ENCODE assay signal across 10 cellular contexts in the genomic region with DNA sequence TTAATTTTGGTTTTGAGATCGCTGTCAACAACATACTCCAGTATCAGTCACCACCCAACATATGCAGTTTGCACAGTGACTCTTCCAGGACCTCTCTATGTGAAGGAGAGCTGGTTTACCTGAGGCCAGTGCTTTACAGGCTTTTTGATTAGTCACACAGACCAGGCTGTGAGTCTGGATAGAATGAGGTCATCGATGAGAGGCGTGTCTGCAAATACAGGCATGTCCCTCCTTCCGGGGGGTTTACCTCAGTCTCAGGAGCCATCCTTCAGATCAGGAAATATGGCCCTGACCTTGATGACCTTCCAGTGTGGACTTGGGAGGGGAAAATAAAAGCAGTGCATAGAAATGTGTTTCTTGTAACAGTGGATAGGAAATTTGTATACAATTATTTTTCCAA. TPM values are rescaled to one million over a fixed set of nuclear protein-coding genes. Genes with fewer than 3 reads are reported as not detected.
DNase-seq lines count a peak whose midpoint lies in the region; ATAC-seq lines count a peak whose summit lies in the region.
"Had no signal": no experiment of that assay in that cellular context is flagged by ENCODE, and none has a peak within 500 bp of the region (broad histone marks: within the 10 kb centered on the region; RNA-seq: fewer than 3 reads in every experiment).

No MANE protein-coding gene starts in this region.

- intact Hi-C loops in left colon (cut with DNase I, micrococcal nuclease), result no loop called here

- DNase-seq in EH (ENCODE audit: low read depth), result peak; percentile 16
- DNase-seq in HT-29 (ENCODE audit: low spot score), result peak; percentile 86
- DNase-seq in astrocyte of the hippocampus (ENCODE audit: low read depth, low spot score), result peak; percentile 43
- peak in 1 of 2 donors; percentile 39 for DNase-seq in left colon
- DNase-seq in DMS79 treated with DMSO at 0.1 percent for 48 hours (lab: John Stamatoyannopoulos, UW), result no peak
- DNase-seq: NCI-H524, nephron progenitor cell had no signal

- peak; percentile 88 for ATAC-seq in left colon
- ATAC-seq in GM21576 (IDR thresholded peaks at IDR 0.05; ENCODE audit: unreplicated experiment), result no peak
- no peak for ATAC-seq in GM21423 (IDR thresholded peaks at IDR 0.05; ENCODE audit: unreplicated experiment)
- no peak for ATAC-seq in HG03469 (IDR thresholded peaks at IDR 0.05; ENCODE audit: unreplicated experiment)

RNA-seq across cellular contexts. Expression of a gene that starts 46.9 kb away (rescaled TPM):
- total RNA-seq in HT-29 (2014; rRNA removed; shearing (Covaris generic)), result not detected in 2 replicates
- total RNA-seq in left colon, result 1 to 10 TPM; 3.8 to 4.6 TPM
